In the genomic region with DNA sequence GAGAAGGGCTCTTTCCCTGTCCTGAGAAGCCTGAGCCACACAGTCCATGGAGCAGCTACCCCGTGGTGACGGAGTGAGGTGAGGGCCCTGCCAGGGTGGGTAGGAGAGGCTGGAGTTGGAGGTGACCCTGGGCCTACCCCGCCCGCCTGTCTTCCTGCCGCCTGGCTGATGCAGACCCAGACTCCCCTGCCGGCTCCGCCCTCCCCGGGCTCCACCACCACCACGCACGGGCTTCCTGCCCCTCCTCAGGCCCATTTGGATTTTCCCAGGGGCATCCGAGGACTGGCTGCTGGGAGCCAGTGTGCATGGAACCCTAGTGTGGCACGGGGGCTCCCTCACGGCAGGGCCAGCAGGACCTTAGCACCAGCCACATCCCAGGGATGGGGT, we compare ENCODE assay signal across 21 cellular contexts. TPM values are rescaled to one million over a fixed set of nuclear protein-coding genes. Genes with fewer than 3 reads are reported as not detected.
"Had no signal": no experiment of that assay in that cellular context is flagged by ENCODE, and none has a peak within 500 bp of the region (broad histone marks: within the 10 kb centered on the region; RNA-seq: fewer than 3 reads in every experiment).

No MANE protein-coding gene starts in this region.

- DNase-seq: activated CD4-positive, alpha-beta T cell treated with anti-CD3 and anti-CD28 coated beads for 36 hours; activated CD8-positive, alpha-beta memory T cell treated with anti-CD3 and anti-CD28 coated beads, Interleukin-2, amount 50 U/mL, for 4 hours; activated CD8-positive, alpha-beta T cell treated with anti-CD3 and anti-CD28 coated beads for 36 hours; activated gamma-delta T cell treated with Interleukin-2 at 50 U/mL for 16 hours; activated naive CD4-positive, alpha-beta T cell treated with anti-CD3 and anti-CD28 coated beads, Interleukin-2, amount 10 ng/mL, durations not matched to agents 7 days and 5 days; activated naive CD8-positive, alpha-beta T cell treated with anti-CD3 and anti-CD28 coated beads for 36 hours; activated T-cell treated with anti-CD3 and anti-CD28 coated beads, Interleukin-2, amount 50 U/mL, for 72 hours; brain microvascular endothelial cell; cerebellar nuclear complex; NCI-H1105; NCI-H1436 treated with DMSO at 0.1 percent for 48 hours; NCI-H187; NCI-H2081; NCI-H510A treated with DMSO at 0.1 percent for 48 hours; PC-3; SHP77 treated with DMSO at 0.1 percent for 48 hours had no signal

- H3K9ac ChIP-seq: KMS-11 had no signal

- H3K4me2 ChIP-seq: KMS-11 had no signal

- H3K4me3 ChIP-seq: cardiac muscle cell had no signal

- ATAC-seq: activated CD4-positive, alpha-beta T cell treated with anti-CD3 and anti-CD28 coated beads for 36 hours; activated CD8-positive, alpha-beta T cell treated with anti-CD3 and anti-CD28 coated beads for 36 hours; activated T-cell treated with anti-CD3 and anti-CD28 coated beads, Interleukin-2, amount 50 U/mL, for 72 hours had no signal

- H3K27me3 ChIP-seq: brain microvascular endothelial cell, cardiac muscle cell had no signal

- H3K36me3 ChIP-seq: brain microvascular endothelial cell, cardiac muscle cell had no signal

- H3K27ac ChIP-seq: brain microvascular endothelial cell, cardiac muscle cell, KMS-11 had no signal

RNA-seq across cellular contexts. Expression of a gene that starts 32.5 kb away (rescaled TPM):
- total RNA-seq: activated CD4-positive, alpha-beta T cell treated with anti-CD3 and anti-CD28 coated beads for 36 hours; activated CD8-positive, alpha-beta T cell treated with anti-CD3 and anti-CD28 coated beads for 36 hours; activated naive CD8-positive, alpha-beta T cell treated with anti-CD3 and anti-CD28 coated beads for 36 hours; activated T-cell treated with anti-CD3 and anti-CD28 coated beads, Interleukin-2, amount 50 U/mL, for 72 hours; activated T-helper 2 cell treated with anti-CD3 and anti-CD28 coated beads, Interferon-gamma antibody, Interleukin-2, Interleukin-4, amounts not matched to agents 10 μg/mL and 5 μg/mL and 100 μg/mL, durations not matched to agents 14 hours and 24 hours and 36 hours; MCF 10A; PC-3; SK-MEL-5 had no signal

RNA-seq across cellular contexts. Expression of a gene that starts 47.9 kb away (rescaled TPM):
- total RNA-seq: activated CD4-positive, alpha-beta T cell treated with anti-CD3 and anti-CD28 coated beads for 36 hours; activated CD8-positive, alpha-beta T cell treated with anti-CD3 and anti-CD28 coated beads for 36 hours; activated naive CD8-positive, alpha-beta T cell treated with anti-CD3 and anti-CD28 coated beads for 36 hours; activated T-cell treated with anti-CD3 and anti-CD28 coated beads, Interleukin-2, amount 50 U/mL, for 72 hours; activated T-helper 2 cell treated with anti-CD3 and anti-CD28 coated beads, Interferon-gamma antibody, Interleukin-2, Interleukin-4, amounts not matched to agents 10 μg/mL and 5 μg/mL and 100 μg/mL, durations not matched to agents 14 hours and 24 hours and 36 hours; cardiac muscle cell; MCF 10A; SK-MEL-5 had no signal
- polyA plus RNA-seq: cardiac muscle cell had no signal
